ENCODE assay signal across 8 cellular contexts in the genomic region with DNA sequence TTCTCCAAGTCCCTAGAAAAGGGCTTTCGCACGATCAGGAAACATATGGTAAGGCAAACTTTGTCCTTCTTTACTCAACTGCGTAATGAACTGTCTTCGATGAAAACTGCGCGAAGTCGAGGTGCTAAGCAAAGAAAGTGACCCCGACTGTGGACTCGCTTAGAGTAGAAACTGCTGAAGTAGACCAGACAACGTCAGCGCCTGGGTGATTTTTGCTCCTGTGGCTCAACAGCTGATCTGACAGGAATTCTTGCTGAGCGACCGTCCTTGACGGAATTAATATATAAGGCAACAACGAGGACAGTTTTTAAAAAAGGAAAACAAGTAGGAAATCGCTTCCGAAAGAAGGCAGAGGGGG. TPM values are rescaled to one million over a fixed set of nuclear protein-coding genes. Genes with fewer than 3 reads are reported as not detected.
A peak's percentile ranks its signal among the peaks of the same experiment; 100 is the strongest.
DNase-seq lines count a peak whose midpoint lies in the region; ATAC-seq and TF ChIP-seq lines count a peak whose summit lies in the region.

No MANE protein-coding gene starts in this region.

- H3K9me3 ChIP-seq in Loucy (ENCODE audit: insufficient read depth, low read depth, low read length) (no peaks in the 10 kb centered on the region), gastroesophageal sphincter (no peaks in the 10 kb centered on the region)

- no peaks in the 10 kb centered on the region for H3K9me2 ChIP-seq in Loucy (replicated peaks; ENCODE audit: low read depth, low read length)

- peaks cover 13% of the 10 kb centered on the region for H3K4me1 Mint-ChIP-seq in activated T-helper 17 cell treated with anti-CD3 and anti-CD28 coated beads, Interleukin-2, amount 50 U/mL, for 72 hours
- H3K4me1 Mint-ChIP-seq in nephron progenitor cell: peaks cover 20% of the 10 kb centered on the region

- H3K27me3 ChIP-seq in Loucy (ENCODE audit: insufficient read depth, low read length, poor library complexity, severe bottlenecking) (peaks cover 6% of the 10 kb centered on the region), gastroesophageal sphincter (no peaks in the 10 kb centered on the region)

- peaks cover 24% of the 10 kb centered on the region for H3K79me2 ChIP-seq in Loucy (ENCODE audit: insufficient read depth, low read length)

- peak overlapping the region; percentile 89 for H3K4me3 ChIP-seq in Loucy (ENCODE audit: low read length, poor library complexity, severe bottlenecking)
- peak overlapping the region; percentile 73 to 75 for H3K4me3 ChIP-seq in gastroesophageal sphincter

- no peak for TF ChIP-seq POLR2A in gastroesophageal sphincter (IDR thresholded peaks at IDR 0.05)

- peaks cover 56% of the 10 kb centered on the region for H3K36me3 Mint-ChIP-seq in activated T-helper 17 cell treated with anti-CD3 and anti-CD28 coated beads, Interleukin-2, amount 50 U/mL, for 72 hours (ENCODE audit: low read depth)
- peaks cover 34% of the 10 kb centered on the region for H3K36me3 Mint-ChIP-seq in nephron progenitor cell (ENCODE audit: low read depth)

- peak overlapping the region; percentile 61; the same call in 1 of the 2 replicates for H2AFZ ChIP-seq in Loucy (ENCODE audit: low read length)

- peak overlapping the region; percentile 99 for H3K4me3 Mint-ChIP-seq in activated T-helper 17 cell treated with anti-CD3 and anti-CD28 coated beads, Interleukin-2, amount 50 U/mL, for 72 hours
- peak overlapping the region; percentile 98 for H3K4me3 Mint-ChIP-seq in nephron progenitor cell

- peak overlapping the region; percentile 84 to 97 (median 94) for H3K27ac ChIP-seq in gastroesophageal sphincter

- H3K36me3 ChIP-seq in Loucy (ENCODE audit: insufficient read depth, low read length) (peaks cover 6% of the 10 kb centered on the region), gastroesophageal sphincter (peaks cover 0 to 38% of the 10 kb centered on the region in 2 donors)

- no peaks in the 10 kb centered on the region for H3F3A ChIP-seq in Loucy (ENCODE audit: low read depth)

- H3K9me3 Mint-ChIP-seq in activated T-helper 17 cell treated with anti-CD3 and anti-CD28 coated beads, Interleukin-2, amount 50 U/mL, for 72 hours: no peaks in the 10 kb centered on the region
- no peaks in the 10 kb centered on the region for H3K9me3 Mint-ChIP-seq in nephron progenitor cell

- peak overlapping the region; percentile 89 for H3K4me2 ChIP-seq in Loucy (ENCODE audit: low read depth, low read length, poor library complexity, severe bottlenecking)

- no peak for TF ChIP-seq EP300 in gastroesophageal sphincter (IDR thresholded peaks at IDR 0.05)

- TF ChIP-seq CTCF in Loucy (conservative IDR thresholded peaks at IDR 0.05; ENCODE audit: low read length) (no peak), gastroesophageal sphincter (IDR thresholded peaks at IDR 0.05) (no peak), nephron progenitor cell (IDR thresholded peaks at IDR 0.05) (no peak)

- peak overlapping the region; percentile 97 for H3K9ac ChIP-seq in Loucy (ENCODE audit: low read depth, low read length, poor library complexity, severe bottlenecking)

- H3K4me1 ChIP-seq in Loucy (ENCODE audit: insufficient read depth, low read length, poor library complexity, severe bottlenecking): peaks cover 16% of the 10 kb centered on the region
- H3K4me1 ChIP-seq in gastroesophageal sphincter: peaks cover 0 to 34% (median 0%) of the 10 kb centered on the region in 3 donors

- WGBS in gastroesophageal sphincter (ENCODE audit: low coverage in 1 of 2), 2 donors: 0 to 2% methylated on average over 12 to 13 of the region's 17 CpGs

- H3K27me3 Mint-ChIP-seq in activated T-helper 17 cell treated with anti-CD3 and anti-CD28 coated beads, Interleukin-2, amount 50 U/mL, for 72 hours: no peaks in the 10 kb centered on the region
- no peaks in the 10 kb centered on the region for H3K27me3 Mint-ChIP-seq in nephron progenitor cell (ENCODE audit: low read depth, poor library complexity)

- H4K20me1 ChIP-seq in Loucy (ENCODE audit: insufficient read depth, low read length, poor library complexity, severe bottlenecking): peaks cover 9% of the 10 kb centered on the region

- DNase-seq in SKM-1 treated with dmso at 0.1 percent for 144 hours (lab: John Stamatoyannopoulos, UW; ENCODE audit: unreplicated experiment) (peak; percentile 8), SKM-1 (lab: John Stamatoyannopoulos, UW; ENCODE audit: unreplicated experiment) (no peak), nephron progenitor cell (peak; percentile 35), cortex of kidney (lab: John Stamatoyannopoulos, UW) (no peak)

- H3K27ac Mint-ChIP-seq in activated T-helper 17 cell treated with anti-CD3 and anti-CD28 coated beads, Interleukin-2, amount 50 U/mL, for 72 hours: peak overlapping the region; percentile 98
- H3K27ac Mint-ChIP-seq in nephron progenitor cell: peak overlapping the region; percentile 99

- ATAC-seq in activated T-helper 17 cell treated with anti-CD3 and anti-CD28 coated beads, Interleukin-2, amount 50 U/mL, for 72 hours (replicated peaks): peak; percentile 31
- ATAC-seq in gastroesophageal sphincter: no peak
- no peak for ATAC-seq in HG03175 (IDR thresholded peaks at IDR 0.05; ENCODE audit: unreplicated experiment)

RNA-seq across cellular contexts. Expression of a gene that starts 0.6 kb away (rescaled TPM):
- 100 to 1,000 TPM; 187 to 240 TPM for total RNA-seq in activated T-helper 17 cell treated with anti-CD3 and anti-CD28 coated beads, Interleukin-2, amount 50 U/mL, for 72 hours
- total RNA-seq in gastroesophageal sphincter: 100 to 1,000 TPM in 3 of 4 donors, 10 to 100 TPM in 1; 85.1 to 118 (median 106) TPM

RNA-seq across cellular contexts. Expression of a gene that starts 32.7 kb away (rescaled TPM):
- 100 to 1,000 TPM in 1 of 2 donors, 10 to 100 TPM in 1; 68.1 to 185 TPM for total RNA-seq in activated T-helper 17 cell treated with anti-CD3 and anti-CD28 coated beads, Interleukin-2, amount 50 U/mL, for 72 hours
- total RNA-seq in gastroesophageal sphincter: 10 to 100 TPM; 26.1 to 48.1 (median 33.0) TPM

RNA-seq across cellular contexts. Expression of a gene that starts 35.0 kb away (rescaled TPM):
- 10 to 100 TPM; 20.3 to 26.0 TPM for total RNA-seq in activated T-helper 17 cell treated with anti-CD3 and anti-CD28 coated beads, Interleukin-2, amount 50 U/mL, for 72 hours
- 10 to 100 TPM; 15.6 to 20.8 (median 17.3) TPM for total RNA-seq in gastroesophageal sphincter

Comparison
In these comparisons a context has a peak if more than half of its experiments do, and no peak if none do; other contexts are left out.
1. DNase-seq: peak in SKM-1 treated with dmso at 0.1 percent for 144 hours (single experiment) and nephron progenitor cell (single experiment); none in SKM-1 (single experiment) and cortex of kidney (single experiment).